29 cellular contexts compared by ENCODE assay signal in the genomic region with DNA sequence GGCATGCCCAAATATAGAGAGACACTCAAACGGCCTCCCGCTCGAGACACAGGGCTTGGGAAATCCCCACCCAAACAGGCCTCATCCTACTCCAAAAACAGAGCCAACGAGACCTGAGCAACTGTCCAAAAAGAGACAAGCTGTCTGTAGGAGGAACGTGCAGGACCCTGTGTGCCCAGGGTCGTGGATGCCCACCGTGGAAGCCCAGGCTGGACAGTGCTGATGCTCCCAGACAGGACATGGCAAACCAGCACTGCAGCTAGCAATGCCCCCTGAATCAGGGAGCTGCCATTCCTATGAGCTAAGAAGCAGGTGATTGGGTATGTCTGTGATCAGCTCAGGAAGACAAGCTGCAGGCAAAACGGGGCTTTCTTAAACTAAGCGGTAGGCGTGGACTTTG.
DNase-seq lines count a peak whose midpoint lies in the region; FAIRE-seq and TF ChIP-seq lines count a peak whose summit lies in the region.
"Had no signal": no experiment of that assay in that cellular context is flagged by ENCODE, and none has a peak within 500 bp of the region (broad histone marks: within the 10 kb centered on the region; RNA-seq: fewer than 3 reads in every experiment).

No MANE protein-coding gene starts in this region.

- peak; percentile 49 for DNase-seq in H7
- DNase-seq in esophagus muscularis mucosa (ENCODE audit: extremely low spot score) = peak; percentile 72
- DNase-seq in osteoblast (ENCODE audit: insufficient read length, low spot score, missing footprints) = peak; percentile 51
- no peak for DNase-seq in MG63
- DNase-seq in AG20443 (ENCODE audit: low spot score) = no peak
- no peak for DNase-seq in kidney
- no peak for DNase-seq in effector memory CD4-positive, alpha-beta T cell
- DNase-seq: C1 segment of cervical spinal cord; CD4-positive, alpha-beta memory T cell; COR-L47; DMS53; EL; GF-D8; IMR-90; KG1; MM.1S; NCI-H1048; NCI-H1417; NCI-H1694 treated with DMSO at 0.1 percent for 48 hours; NCI-H2081; NCI-H2227 treated with DMSO at 0.1 percent for 48 hours; NCI-H526 treated with DMSO at 0.1 percent for 48 hours; Peyer's patch; SIG-M5; SK-N-SH had no signal

- H3K9me3 ChIP-seq in esophagus muscularis mucosa (no peaks in the 10 kb centered on the region), osteoblast (ENCODE audit: low read depth, low read length) (peaks cover 2% of the 10 kb centered on the region), MG63 (no peaks in the 10 kb centered on the region), kidney (ENCODE audit: control insufficient read depth in 1 of 2, low read length in 2 of 2) (no peaks in the 10 kb centered on the region)
- H3K9me3 ChIP-seq in effector memory CD4-positive, alpha-beta T cell (ENCODE audit: control insufficient read depth, low read length) = no peaks in the 10 kb centered on the region
- H3K9me3 ChIP-seq: A549, Peyer's patch, SK-N-SH had no signal

- WGBS in esophagus muscularis mucosa = 81% methylated on average over 6 of the region's 10 CpGs

- H3K27me3 ChIP-seq in H7 (ENCODE audit: control insufficient read depth, insufficient read depth, low read length) (no peaks in the 10 kb centered on the region), esophagus muscularis mucosa (peaks cover 0 to 28% (median 0%) of the 10 kb centered on the region in 4 donors), osteoblast (ENCODE audit: insufficient read depth, low read length) (no peaks in the 10 kb centered on the region), MG63 (peaks cover 11% of the 10 kb centered on the region)
- no peaks in the 10 kb centered on the region for H3K27me3 ChIP-seq in effector memory CD4-positive, alpha-beta T cell (replicated peaks; ENCODE audit: control insufficient read depth, insufficient read depth, low read length, poor library complexity, severe bottlenecking)
- H3K27me3 ChIP-seq: Peyer's patch had no signal

- H3K27ac ChIP-seq in esophagus muscularis mucosa (replicated peaks in 1 of 4) (no peak overlapping the region), osteoblast (ENCODE audit: low read depth, low read length) (no peak overlapping the region), kidney (ENCODE audit: low read depth in 2 of 2, low read length in 2 of 2) (no peak overlapping the region)
- no peak overlapping the region for H3K27ac ChIP-seq in effector memory CD4-positive, alpha-beta T cell (ENCODE audit: insufficient read depth, low read length, poor library complexity, severe bottlenecking)
- H3K27ac ChIP-seq: A549, Peyer's patch had no signal

- H3K9ac ChIP-seq in kidney (ENCODE audit: low read length in 2 of 2) = no peak overlapping the region
- H3K9ac ChIP-seq: SK-N-SH had no signal

- FAIRE-seq in kidney (lab: Jason Lieb, UNC) = no peak
- FAIRE-seq: A549, GM12891, GM19239, H54 had no signal

- no peak for TF ChIP-seq EP300 in esophagus muscularis mucosa (IDR thresholded peaks at IDR 0.05)

- TF ChIP-seq CTCF in esophagus muscularis mucosa (IDR thresholded peaks at IDR 0.05) = no peak
- TF ChIP-seq CTCF in osteoblast (IDR thresholded peaks at IDR 0.05; ENCODE audit: extremely low read depth, low read depth, low read length) = no peak
- no peak for TF ChIP-seq CTCF in kidney (IDR thresholded peaks at IDR 0.05; ENCODE audit: borderline replicate concordance, extremely low read depth, insufficient read depth)

- H3K4me2 ChIP-seq in osteoblast (ENCODE audit: insufficient read depth, low read length) = no peak overlapping the region
- H3K4me2 ChIP-seq: A549, SK-N-SH had no signal

- TF ChIP-seq POLR2A in esophagus muscularis mucosa (IDR thresholded peaks at IDR 0.05; ENCODE audit: low read depth) = no peak

- intact Hi-C loops in esophagus muscularis mucosa (cut with DNase I) = no loop called here
- intact Hi-C loops in kidney (cut with DNase I) = no loop called here

- H3K4me1 ChIP-seq in esophagus muscularis mucosa = no peaks in the 10 kb centered on the region
- no peaks in the 10 kb centered on the region for H3K4me1 ChIP-seq in osteoblast (ENCODE audit: insufficient read depth, low read length)
- no peaks in the 10 kb centered on the region for H3K4me1 ChIP-seq in kidney (ENCODE audit: control insufficient read depth in 1 of 2, insufficient read depth in 1 of 2, low read depth in 1 of 2, low read length in 2 of 2)
- H3K4me1 ChIP-seq in effector memory CD4-positive, alpha-beta T cell (ENCODE audit: control insufficient read depth, insufficient read depth, low read length, poor library complexity, severe bottlenecking) = no peaks in the 10 kb centered on the region
- H3K4me1 ChIP-seq: A549, Peyer's patch had no signal

- H3K79me2 ChIP-seq in osteoblast (ENCODE audit: insufficient read depth, low read length) = no peaks in the 10 kb centered on the region

- no peak overlapping the region for H3K4me3 ChIP-seq in H7 (ENCODE audit: insufficient read depth, low read depth, low read length)
- H3K4me3 ChIP-seq in esophagus muscularis mucosa = no peak overlapping the region
- no peak overlapping the region for H3K4me3 ChIP-seq in osteoblast (ENCODE audit: insufficient read depth, low read length)
- no peak overlapping the region for H3K4me3 ChIP-seq in MG63
- H3K4me3 ChIP-seq in kidney (ENCODE audit: low read length in 2 of 2) = no peak overlapping the region
- no peak overlapping the region for H3K4me3 ChIP-seq in effector memory CD4-positive, alpha-beta T cell (ENCODE audit: insufficient read depth, low read depth, low read length, poor library complexity, severe bottlenecking)
- H3K4me3 ChIP-seq: A549, Peyer's patch had no signal

- H3K36me3 ChIP-seq in H7 (replicated peaks; ENCODE audit: control insufficient read depth, insufficient read depth, low read length) (no peaks in the 10 kb centered on the region), esophagus muscularis mucosa (no peaks in the 10 kb centered on the region), osteoblast (ENCODE audit: insufficient read depth, low read length) (no peaks in the 10 kb centered on the region), MG63 (no peaks in the 10 kb centered on the region), kidney (ENCODE audit: control insufficient read depth in 1 of 2, insufficient read depth in 2 of 2, low read length in 2 of 2) (no peaks in the 10 kb centered on the region)
- H3K36me3 ChIP-seq in effector memory CD4-positive, alpha-beta T cell (ENCODE audit: control insufficient read depth, insufficient read depth, low read length) = no peaks in the 10 kb centered on the region
- H3K36me3 ChIP-seq: Peyer's patch had no signal

- no peak overlapping the region for H2AFZ ChIP-seq in osteoblast (ENCODE audit: low read length)

- H4K20me1 ChIP-seq in osteoblast (ENCODE audit: insufficient read depth, low read length) = no peaks in the 10 kb centered on the region

Comparison
In these comparisons a context has a peak if more than half of its experiments do, and no peak if none do; other contexts are left out.
1. DNase-seq: peak in H7 (single experiment), esophagus muscularis mucosa (single experiment) and osteoblast (single experiment); none in MG63 (single experiment), AG20443 (single experiment), kidney (single experiment) and effector memory CD4-positive, alpha-beta T cell (0 of 3).